ENCODE assay signal across 10 cellular contexts in genomic region chr9:16727452-16728127, GRCh38.
A peak's percentile ranks its signal among the peaks of the same experiment; 100 is the strongest.
DNase-seq lines count a peak whose midpoint lies in the region; ATAC-seq, FAIRE-seq and TF ChIP-seq lines count a peak whose summit lies in the region.
"Had no signal": no experiment of that assay in that cellular context is flagged by ENCODE, and none has a peak within 500 bp of the region (broad histone marks: within the 10 kb centered on the region; RNA-seq: fewer than 3 reads in every experiment).

No MANE protein-coding gene starts in this region.

- H3K4me3 Mint-ChIP-seq in activated naive CD8-positive, alpha-beta T cell = peak overlapping the region; percentile 25
- H3K4me3 Mint-ChIP-seq in activated naive CD8-positive, alpha-beta T cell treated with anti-CD3 and anti-CD28 coated beads for 36 hours = no peak overlapping the region
- peak overlapping the region; percentile 81 for H3K4me3 Mint-ChIP-seq in endodermal cell

- peaks cover 4% of the 10 kb centered on the region for H3K4me1 ChIP-seq in endodermal cell (ENCODE audit: control insufficient read depth, insufficient read depth, low read length)
- H3K4me1 ChIP-seq in mesendoderm (ENCODE audit: control insufficient read depth, low read depth, low read length) = peaks cover 8% of the 10 kb centered on the region
- peaks cover 10% of the 10 kb centered on the region for H3K4me1 ChIP-seq in vagina

- no peak overlapping the region for H2BK120ac ChIP-seq in mesendoderm (ENCODE audit: low read depth, low read length)

- H3K27ac ChIP-seq in endodermal cell (ENCODE audit: low read depth, low read length) (peak overlapping the region; percentile 10), mesendoderm (ENCODE audit: low read depth, low read length) (no peak overlapping the region), vagina (peak overlapping the region; percentile 89)

- no peak for TF ChIP-seq POLR2A in vagina (IDR thresholded peaks at IDR 0.05)

- no peak overlapping the region for H3K27ac Mint-ChIP-seq in activated naive CD8-positive, alpha-beta T cell
- no peak overlapping the region for H3K27ac Mint-ChIP-seq in activated naive CD8-positive, alpha-beta T cell treated with anti-CD3 and anti-CD28 coated beads for 36 hours
- peak overlapping the region; percentile 80 for H3K27ac Mint-ChIP-seq in endodermal cell

- 26% methylated on average over 6 of the region's 6 CpGs for WGBS in endodermal cell (ENCODE audit: insufficient coverage in 1 of 2, insufficient read length in 1 of 2), 2 experiments
- no CpG with 5 or more reads among the region's 6 CpGs for WGBS in mesendoderm (ENCODE audit: extremely low coverage, insufficient coverage, low lambda C conversion rate)

- FAIRE-seq in urothelium cell line (lab: Jason Lieb, UNC) = no peak

- intact Hi-C loops in vagina (cut with DNase I) = loop anchor here (5.0 kb wide), 1 partner anchor 145 kb away; the partner anchor contains the start of gene BNC2

- H2AK5ac ChIP-seq in mesendoderm (ENCODE audit: low read length) = no peak overlapping the region

- no peaks in the 10 kb centered on the region for H3K9me3 Mint-ChIP-seq in activated naive CD8-positive, alpha-beta T cell (ENCODE audit: low read depth)
- no peaks in the 10 kb centered on the region for H3K9me3 Mint-ChIP-seq in activated naive CD8-positive, alpha-beta T cell treated with anti-CD3 and anti-CD28 coated beads for 36 hours
- H3K9me3 Mint-ChIP-seq in endodermal cell = no peaks in the 10 kb centered on the region

- H3K4ac ChIP-seq in mesendoderm (ENCODE audit: low read depth, low read length) = no peak overlapping the region

- H3K79me2 ChIP-seq in mesendoderm (ENCODE audit: control insufficient read depth, insufficient read depth, low read length) = no peaks in the 10 kb centered on the region

- no peaks in the 10 kb centered on the region for H3K36me3 Mint-ChIP-seq in activated naive CD8-positive, alpha-beta T cell
- H3K36me3 Mint-ChIP-seq in activated naive CD8-positive, alpha-beta T cell treated with anti-CD3 and anti-CD28 coated beads for 36 hours = no peaks in the 10 kb centered on the region
- no peaks in the 10 kb centered on the region for H3K36me3 Mint-ChIP-seq in endodermal cell (ENCODE audit: low read depth)

- TF ChIP-seq CTCF in endodermal cell (conservative IDR thresholded peaks at IDR 0.05) = no peak
- TF ChIP-seq CTCF in vagina (IDR thresholded peaks at IDR 0.05) = no peak

- no peak overlapping the region for H2BK5ac ChIP-seq in mesendoderm (ENCODE audit: low read length)

- H3K4me2 ChIP-seq in mesendoderm (ENCODE audit: low read length) = no peak overlapping the region

- H3K56ac ChIP-seq in mesendoderm (ENCODE audit: low read length) = peak overlapping the region; percentile 91

- peaks cover 11% of the 10 kb centered on the region for H3K4me1 Mint-ChIP-seq in activated naive CD8-positive, alpha-beta T cell (ENCODE audit: low read depth)
- peaks cover 9% of the 10 kb centered on the region for H3K4me1 Mint-ChIP-seq in activated naive CD8-positive, alpha-beta T cell treated with anti-CD3 and anti-CD28 coated beads for 36 hours
- peaks cover 57% of the 10 kb centered on the region for H3K4me1 Mint-ChIP-seq in endodermal cell

- peak overlapping the region; percentile 88 for H3K18ac ChIP-seq in mesendoderm (ENCODE audit: low read length)

- H3K36me3 ChIP-seq in endodermal cell (ENCODE audit: control insufficient read depth, insufficient read depth, low read length) (no peaks in the 10 kb centered on the region), mesendoderm (ENCODE audit: control insufficient read depth, insufficient read depth, low read length) (no peaks in the 10 kb centered on the region), vagina (no peaks in the 10 kb centered on the region)

- H3K27me3 Mint-ChIP-seq in activated naive CD8-positive, alpha-beta T cell = peaks cover 30% of the 10 kb centered on the region
- H3K27me3 Mint-ChIP-seq in activated naive CD8-positive, alpha-beta T cell treated with anti-CD3 and anti-CD28 coated beads for 36 hours = peaks cover 48% of the 10 kb centered on the region
- H3K27me3 Mint-ChIP-seq in endodermal cell (ENCODE audit: insufficient read depth) = peaks cover 32% of the 10 kb centered on the region

- no peaks in the 10 kb centered on the region for H3K79me1 ChIP-seq in mesendoderm (ENCODE audit: low read length)

- H3K9ac ChIP-seq in endodermal cell (ENCODE audit: extremely low read depth, low read length, poor library complexity, severe bottlenecking) = peak overlapping the region; percentile 64
- H3K9ac ChIP-seq in mesendoderm (ENCODE audit: low read length) = peak overlapping the region; percentile 73

- peaks cover 11% of the 10 kb centered on the region for H3K27me3 ChIP-seq in endodermal cell (ENCODE audit: control insufficient read depth, insufficient read depth, low read length, poor library complexity, severe bottlenecking)
- no peaks in the 10 kb centered on the region for H3K27me3 ChIP-seq in mesendoderm (ENCODE audit: insufficient read depth, low read length, poor library complexity)
- H3K27me3 ChIP-seq in vagina = no peaks in the 10 kb centered on the region

- no peak overlapping the region for H4K5ac ChIP-seq in mesendoderm (ENCODE audit: low read length)

- H3K9me3 ChIP-seq in endodermal cell (ENCODE audit: control insufficient read depth, low read length) (no peaks in the 10 kb centered on the region), vagina (no peaks in the 10 kb centered on the region)

- H4K8ac ChIP-seq in mesendoderm (ENCODE audit: low read depth, low read length) = no peak overlapping the region

- H2BK15ac ChIP-seq in mesendoderm (replicated peaks; ENCODE audit: low read depth) = no peak overlapping the region

- DNase-seq in activated naive CD8-positive, alpha-beta T cell treated with anti-CD3 and anti-CD28 coated beads for 36 hours = no peak
- DNase-seq in endodermal cell (no peak), mesendoderm (peak; percentile 19), vagina (ENCODE audit: extremely low spot score in 2 of 2) (no peak), NCI-H774 (lab: John Stamatoyannopoulos, UW) (no peak), urothelium cell line (ENCODE audit: low spot score) (no peak)
- DNase-seq: NCI-H510A treated with DMSO at 0.1 percent for 48 hours; stimulated activated CD4-positive, alpha-beta T cell treated with anti-CD3 and anti-CD28 coated beads, Interleukin-4, amount 100 ng/mL, for 24 hours had no signal

- no peak overlapping the region for H3K23ac ChIP-seq in mesendoderm (ENCODE audit: low read length)

- peak overlapping the region; percentile 86 for H3K4me3 ChIP-seq in endodermal cell (ENCODE audit: low read length)
- H3K4me3 ChIP-seq in mesendoderm (ENCODE audit: low read length) = no peak overlapping the region
- H3K4me3 ChIP-seq in vagina = peak overlapping the region; percentile 59 to 64

- ATAC-seq in GM18909 (IDR thresholded peaks at IDR 0.05; ENCODE audit: poor library complexity, unreplicated experiment) = no peak
